14 cellular contexts compared by ENCODE assay signal in genomic region chr2:172927381-172928357, GRCh38.
DNase-seq lines count a peak whose midpoint lies in the region; ATAC-seq and TF ChIP-seq lines count a peak whose summit lies in the region.
"Had no signal": no experiment of that assay in that cellular context is flagged by ENCODE, and none has a peak within 500 bp of the region (broad histone marks: within the 10 kb centered on the region; RNA-seq: fewer than 3 reads in every experiment).

No MANE protein-coding gene starts in this region.

- no peak for ATAC-seq in activated CD4-positive, alpha-beta T cell treated with anti-CD3 and anti-CD28 coated beads for 36 hours
- no peak for ATAC-seq in HG03342 (IDR thresholded peaks at IDR 0.05; ENCODE audit: unreplicated experiment)
- ATAC-seq: foreskin keratinocyte, natural killer cell had no signal

- H3K4me3 Mint-ChIP-seq in HFFc6 = peak overlapping the region; percentile 18; the same call in 1 of the 2 replicates
- H3K4me3 Mint-ChIP-seq in activated CD4-positive, alpha-beta T cell treated with anti-CD3 and anti-CD28 coated beads for 36 hours = no peak overlapping the region
- H3K4me3 Mint-ChIP-seq: activated B cell treated with CpG ODN at 0.5 μM for 24 hours, natural killer cell had no signal

- no peaks in the 10 kb centered on the region for H3K9me3 Mint-ChIP-seq in HFFc6
- no peaks in the 10 kb centered on the region for H3K9me3 Mint-ChIP-seq in activated CD4-positive, alpha-beta T cell treated with anti-CD3 and anti-CD28 coated beads for 36 hours (ENCODE audit: low read depth)
- H3K9me3 Mint-ChIP-seq: activated B cell treated with CpG ODN at 0.5 μM for 24 hours, natural killer cell had no signal

- 0 out of 2 replicates have a peak, but pooled peaks cover 2% of the 10 kb centered on the region for H3K27me3 Mint-ChIP-seq in HFFc6 (ENCODE audit: insufficient read depth)
- H3K27me3 Mint-ChIP-seq in activated CD4-positive, alpha-beta T cell treated with anti-CD3 and anti-CD28 coated beads for 36 hours = peaks cover 8% of the 10 kb centered on the region

- intact Hi-C loops in activated CD4-positive, alpha-beta T cell treated with anti-CD3 and anti-CD28 coated beads for 36 hours (cut with DNase I, micrococcal nuclease) = no loop called here

- H3K27ac ChIP-seq in cingulate gyrus (ENCODE audit: low read depth, low read length) = peak overlapping the region; percentile 57
- H3K27ac ChIP-seq: foreskin keratinocyte, PC-9 had no signal

- peak overlapping the region; percentile 5; the same call in 1 of the 2 replicates for H3K27ac Mint-ChIP-seq in HFFc6
- no peak overlapping the region for H3K27ac Mint-ChIP-seq in activated CD4-positive, alpha-beta T cell treated with anti-CD3 and anti-CD28 coated beads for 36 hours
- H3K27ac Mint-ChIP-seq: activated B cell treated with CpG ODN at 0.5 μM for 24 hours, natural killer cell had no signal

- TF ChIP-seq CTCF in HFFc6 (IDR thresholded peaks at IDR 0.05) = no peak

- peak; percentile 64 for DNase-seq in HFFc6
- peak; percentile 50 for DNase-seq in left kidney (ENCODE audit: low read depth, low spot score)
- peak; percentile 75 for DNase-seq in stromal cell of bone marrow (ENCODE audit: low read depth)
- no peak for DNase-seq in activated CD4-positive, alpha-beta T cell treated with anti-CD3 and anti-CD28 coated beads for 36 hours
- DNase-seq in NCI-H69 (lab: John Stamatoyannopoulos, UW) = no peak
- no peak for DNase-seq in NCI-H226
- DNase-seq: activated B cell treated with CpG ODN at 0.5 μM for 24 hours; activated effector memory CD4-positive, alpha-beta T cell treated with anti-CD3 and anti-CD28 coated beads, Interleukin-2, amount 50 U/mL, for 16 hours; foreskin keratinocyte; natural killer cell; NCI-H1092; PC-9 had no signal

- POLR2A ChIA-PET in activated CD4-positive, alpha-beta T cell treated with anti-CD3 and anti-CD28 coated beads for 36 hours (lab: Charles Lee) = no interaction called here

- CTCF ChIA-PET in activated CD4-positive, alpha-beta T cell treated with anti-CD3 and anti-CD28 coated beads for 36 hours (lab: Charles Lee) = interaction anchor here (1.2 kb wide), 1 partner anchor 11 kb away, joined by 4 read pairs; no protein-coding TSS in a partner anchor

- peaks cover 43% of the 10 kb centered on the region for H3K4me1 Mint-ChIP-seq in HFFc6 (ENCODE audit: low read depth)
- H3K4me1 Mint-ChIP-seq in activated CD4-positive, alpha-beta T cell treated with anti-CD3 and anti-CD28 coated beads for 36 hours = peaks cover 5% of the 10 kb centered on the region
- H3K4me1 Mint-ChIP-seq: activated B cell treated with CpG ODN at 0.5 μM for 24 hours had no signal

- H3K36me3 Mint-ChIP-seq in HFFc6 (ENCODE audit: low read depth) = no peaks in the 10 kb centered on the region
- H3K36me3 Mint-ChIP-seq in activated CD4-positive, alpha-beta T cell treated with anti-CD3 and anti-CD28 coated beads for 36 hours (ENCODE audit: low read depth) = no peaks in the 10 kb centered on the region
- H3K36me3 Mint-ChIP-seq: natural killer cell had no signal

Comparison
In these comparisons a context has a peak if more than half of its experiments do, and no peak if none do; other contexts are left out.
1. DNase-seq: peak in HFFc6 (single experiment), left kidney (single experiment) and stromal cell of bone marrow (single experiment); none in activated CD4-positive, alpha-beta T cell treated with anti-CD3 and anti-CD28 coated beads for 36 hours (single experiment), NCI-H69 (single experiment) and NCI-H226 (single experiment).